Comparison of ENCODE assay signal across 9 cellular contexts in the genomic region with DNA sequence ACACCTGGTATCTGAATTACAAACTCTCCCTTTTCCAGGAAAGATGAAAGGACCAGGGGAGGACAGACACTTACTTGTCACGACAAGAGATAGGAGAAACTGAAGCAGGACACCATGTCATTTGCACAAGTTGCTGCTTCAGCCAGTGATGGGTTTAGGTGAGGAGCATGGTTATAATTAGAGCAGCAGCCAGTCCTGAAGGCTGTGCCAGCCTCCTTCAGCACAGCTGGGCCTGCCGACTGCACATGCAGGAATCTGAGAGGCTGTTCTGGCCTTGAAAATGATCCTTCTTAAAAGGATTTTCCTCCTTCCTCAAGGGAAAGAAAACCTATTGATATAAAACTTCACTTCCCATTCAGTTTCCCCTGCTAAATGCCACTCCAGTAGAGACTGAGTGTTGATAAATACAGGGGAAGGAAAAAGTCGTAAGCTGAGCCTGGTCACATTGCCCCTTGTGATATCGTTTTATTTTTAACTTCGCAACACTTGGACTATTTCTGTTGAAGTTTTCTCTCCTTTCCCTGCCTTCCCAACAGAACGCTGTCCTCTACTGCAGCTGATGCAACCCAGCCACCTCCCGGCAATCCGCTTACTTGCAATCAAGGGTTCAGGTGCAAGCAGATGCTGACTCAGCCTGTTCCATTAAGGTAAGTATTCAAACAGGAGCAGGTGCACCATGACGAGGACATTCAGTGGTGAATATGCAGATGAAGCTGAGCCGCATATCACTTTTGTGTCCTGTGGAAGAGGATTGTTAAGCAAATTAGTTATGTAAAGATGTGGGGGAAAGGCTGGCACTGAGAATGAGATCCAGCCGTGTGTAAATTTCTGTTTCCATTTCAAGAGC. TPM values are rescaled to one million over a fixed set of nuclear protein-coding genes. Genes with fewer than 3 reads are reported as not detected.
DNase-seq lines count a peak whose midpoint lies in the region; ATAC-seq, FAIRE-seq and TF ChIP-seq lines count a peak whose summit lies in the region.
"Had no signal": no experiment of that assay in that cellular context is flagged by ENCODE, and none has a peak within 500 bp of the region (broad histone marks: within the 10 kb centered on the region; RNA-seq: fewer than 3 reads in every experiment).

A gene with protein sequence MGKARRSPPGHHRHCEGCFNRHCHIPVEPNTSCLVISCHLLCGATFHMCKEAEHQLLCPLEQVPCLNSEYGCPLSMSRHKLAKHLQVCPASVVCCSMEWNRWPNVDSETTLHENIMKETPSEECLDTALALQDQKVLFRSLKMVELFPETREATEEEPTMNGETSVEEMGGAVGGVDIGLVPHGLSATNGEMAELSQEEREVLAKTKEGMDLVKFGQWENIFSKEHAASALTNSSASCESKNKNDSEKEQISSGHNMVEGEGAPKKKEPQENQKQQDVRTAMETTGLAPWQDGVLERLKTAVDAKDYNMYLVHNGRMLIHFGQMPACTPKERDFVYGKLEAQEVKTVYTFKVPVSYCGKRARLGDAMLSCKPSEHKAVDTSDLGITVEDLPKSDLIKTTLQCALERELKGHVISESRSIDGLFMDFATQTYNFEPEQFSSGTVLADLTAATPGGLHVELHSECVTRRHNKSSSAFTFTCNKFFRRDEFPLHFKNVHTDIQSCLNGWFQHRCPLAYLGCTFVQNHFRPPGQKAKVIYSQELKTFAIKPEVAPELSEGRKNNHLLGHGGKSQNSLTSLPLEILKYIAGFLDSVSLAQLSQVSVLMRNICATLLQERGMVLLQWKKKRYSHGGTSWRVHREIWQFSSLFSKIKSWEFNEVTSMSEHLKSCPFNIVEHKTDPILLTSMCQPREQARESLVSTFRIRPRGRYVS (plus strand): TSS at position 524 of the 847 bp plus-strand sequence. CDS start 27,197 bp downstream, outside the sequence.

- H3K14ac ChIP-seq in mesenchymal stem cell (ENCODE audit: low read length in 2 of 2) = no peak within 1 kb of the TSS

- WGBS in mesenchymal stem cell = 42% methylated on average over 11 of the region's 11 CpGs

- peak; percentile 28 for DNase-seq in NCI-H1048 (lab: John Stamatoyannopoulos, UW)
- DNase-seq in bronchial epithelial cell (ENCODE audit: low read depth) = peak; percentile 19
- DNase-seq in mucosa of gallbladder (ENCODE audit: low spot score) = peak; percentile 12
- DNase-seq in mesenchymal stem cell = no peak
- no peak for DNase-seq in NK-92 treated with Interleukin-12 subunit alpha and Interleukin-12 subunit beta, amount 100 ng/mL, for 24 hours (lab: John Stamatoyannopoulos, UW)
- no peak for DNase-seq in activated CD8-positive, alpha-beta memory T cell treated with anti-CD3 and anti-CD28 coated beads, Interleukin-2, amount 50 U/mL, for 48 hours
- DNase-seq: activated CD4-positive, alpha-beta memory T cell treated with anti-CD3 and anti-CD28 coated beads for 36 hours had no signal

- H2BK15ac ChIP-seq in mesenchymal stem cell (ENCODE audit: low read depth, poor library complexity, severe bottlenecking) = no peak within 1 kb of the TSS

- H3K4me3 ChIP-seq in bronchial epithelial cell (ENCODE audit: low read depth, low read length) (no peak within 1 kb of the TSS), mesenchymal stem cell (ENCODE audit: insufficient read depth in 1 of 2, low read depth in 1 of 2, low read length in 2 of 2) (no peak within 1 kb of the TSS)

- no peak within 1 kb of the TSS for H2BK5ac ChIP-seq in mesenchymal stem cell (ENCODE audit: low read depth, low read length, poor library complexity, severe bottlenecking)

- no peak within 1 kb of the TSS for H3K4ac ChIP-seq in mesenchymal stem cell (ENCODE audit: low read depth in 1 of 2, low read length in 2 of 2)

- H3K4me1 ChIP-seq in mesenchymal stem cell (ENCODE audit: control insufficient read depth, insufficient read depth, low read depth, low read length) = no peaks in the 10 kb centered on the region

- FAIRE-seq in bronchial epithelial cell (lab: Jason Lieb, UNC) = peak; percentile 52

- H3K9me3 ChIP-seq in mesenchymal stem cell (ENCODE audit: control insufficient read depth, low read length) = no peaks in the 10 kb centered on the region

- no peaks in the 10 kb centered on the region for H3K79me1 ChIP-seq in mesenchymal stem cell (replicated peaks; ENCODE audit: low read length, poor library complexity, severe bottlenecking)

- H2AFZ ChIP-seq in mesenchymal stem cell (ENCODE audit: low read depth, low read length) = no peak within 1 kb of the TSS

- no peak within 1 kb of the TSS for H3K9ac ChIP-seq in mesenchymal stem cell (ENCODE audit: low read length)

- no peak within 1 kb of the TSS for H3K27ac ChIP-seq in mesenchymal stem cell (ENCODE audit: low read length, poor library complexity, severe bottlenecking)

- H2AK5ac ChIP-seq in mesenchymal stem cell (ENCODE audit: low read length, severe bottlenecking) = no peak within 1 kb of the TSS

- H2BK120ac ChIP-seq in mesenchymal stem cell (ENCODE audit: low read depth, low read length) = no peak within 1 kb of the TSS

- H3K18ac ChIP-seq in mesenchymal stem cell (ENCODE audit: low read depth in 1 of 2, low read length in 2 of 2) = no peak within 1 kb of the TSS

- H4K91ac ChIP-seq in mesenchymal stem cell (ENCODE audit: low read length) = no peak within 1 kb of the TSS

- no peak for TF ChIP-seq CTCF in bronchial epithelial cell (IDR thresholded peaks at IDR 0.05; ENCODE audit: insufficient read depth, low read length, severe bottlenecking)

- H4K8ac ChIP-seq in mesenchymal stem cell (ENCODE audit: low read length) = no peak within 1 kb of the TSS

- H3K4me2 ChIP-seq in mesenchymal stem cell (ENCODE audit: low read length, poor library complexity, severe bottlenecking) = no peak within 1 kb of the TSS

- H3K36me3 ChIP-seq in bronchial epithelial cell (ENCODE audit: control insufficient read depth, insufficient read depth, low read length) (no peaks in the 10 kb centered on the region), mesenchymal stem cell (ENCODE audit: control insufficient read depth in 1 of 2, insufficient read depth in 2 of 2, low read depth in 1 of 2, low read length in 2 of 2) (no peaks in the 10 kb centered on the region)

- peak; percentile 73 for ATAC-seq in GM19025 (IDR thresholded peaks at IDR 0.05; ENCODE audit: low read depth, unreplicated experiment)
- no peak for ATAC-seq in HG03342 (IDR thresholded peaks at IDR 0.05; ENCODE audit: unreplicated experiment)

- no peak within 1 kb of the TSS for H3K23ac ChIP-seq in mesenchymal stem cell (ENCODE audit: low read length in 2 of 2)

- H2BK12ac ChIP-seq in mesenchymal stem cell (ENCODE audit: low read length in 2 of 2) = no peak within 1 kb of the TSS

- H3K27me3 ChIP-seq in bronchial epithelial cell (ENCODE audit: control insufficient read depth, insufficient read depth, low read length) (no peaks in the 10 kb centered on the region), mesenchymal stem cell (ENCODE audit: control insufficient read depth in 1 of 2, insufficient read depth in 1 of 2, low read length in 2 of 2) (peaks cover 0 to 12% of the 10 kb centered on the region in 2 experiments)

RNA-seq across cellular contexts. Expression of the gene that starts here (rescaled TPM):
- total RNA-seq in bronchial epithelial cell (not detected in 2 replicates), mucosa of gallbladder (0.03 TPM)
- not detected for polyA plus RNA-seq in mesenchymal stem cell (2013, experiment 1 of 2)
- polyA plus RNA-seq in mesenchymal stem cell (2013, experiment 2 of 2) = not detected
- total RNA-seq: activated CD4-positive, alpha-beta memory T cell treated with anti-CD3 and anti-CD28 coated beads for 36 hours had no signal

Comparison
In these comparisons a context has a peak if more than half of its experiments do, and no peak if none do; other contexts are left out.
1. Peak in DNase-seq in bronchial epithelial cell; RNA of the gene not detected or under 1 TPM.
2. Peak in DNase-seq in mucosa of gallbladder; RNA of the gene not detected or under 1 TPM.